Comparison of ENCODE assay signal across 20 cellular contexts in genomic region chr5:152817311-152817710, GRCh38.
DNase-seq lines count a peak whose midpoint lies in the region; ATAC-seq and TF ChIP-seq lines count a peak whose summit lies in the region.
"Had no signal": no experiment of that assay in that cellular context is flagged by ENCODE, and none has a peak within 500 bp of the region (broad histone marks: within the 10 kb centered on the region; RNA-seq: fewer than 3 reads in every experiment).

No MANE protein-coding gene starts in this region.

- no peak overlapping the region for H3K4me3 ChIP-seq in kidney epithelial cell (ENCODE audit: low read depth, low read length)
- H3K4me3 ChIP-seq in breast epithelium, result no peak overlapping the region
- H3K4me3 ChIP-seq: GM23248 had no signal

- DNase-seq in NCI-H2171 treated with DMSO at 0.1 percent for 48 hours (lab: John Stamatoyannopoulos, UW) (peak; percentile 5), NCI-H2171 (lab: John Stamatoyannopoulos, UW) (no peak), kidney epithelial cell (ENCODE audit: low read depth) (peak; percentile 21), breast epithelium (ENCODE audit: low spot score in 2 of 2) (no peak)
- no peak for DNase-seq in stimulated activated CD4-positive, alpha-beta T cell treated with anti-CD3 and anti-CD28 coated beads, Interleukin-2, amount 100 ng/mL, for 48 hours
- DNase-seq: CD8-positive, alpha-beta memory T cell; DMS79; GM23248; H9; HFFc6; NCI-H1105; NCI-H1694; NCI-H2081 treated with DMSO at 0.1 percent for 48 hours; NCI-H226; NCI-H524 treated with DMSO at 0.1 percent for 48 hours; NCI-H82; Right ventricle myocardium superior had no signal

- no peaks in the 10 kb centered on the region for H3K36me3 ChIP-seq in kidney epithelial cell (ENCODE audit: control insufficient read depth, insufficient read depth, low read length)
- H3K36me3 ChIP-seq in breast epithelium, result no peaks in the 10 kb centered on the region

- H3K27me3 ChIP-seq in kidney epithelial cell (ENCODE audit: control insufficient read depth, insufficient read depth, low read length) (no peaks in the 10 kb centered on the region), breast epithelium (no peaks in the 10 kb centered on the region)

- H3K9me3 ChIP-seq in breast epithelium, result no peaks in the 10 kb centered on the region

- intact Hi-C loops in breast epithelium (cut with DNase I; ENCODE audit: low total_unique reads), result no loop called here

- no peaks in the 10 kb centered on the region for H3K4me1 ChIP-seq in breast epithelium

- no peak overlapping the region for H3K27ac ChIP-seq in breast epithelium
- H3K27ac ChIP-seq: C4-2B, GM23248 had no signal

- TF ChIP-seq POLR2A in breast epithelium (IDR thresholded peaks at IDR 0.05), result no peak

- TF ChIP-seq CTCF in kidney epithelial cell (IDR thresholded peaks at IDR 0.05; ENCODE audit: insufficient read depth, low read length, poor library complexity, severe bottlenecking) (no peak), breast epithelium (IDR thresholded peaks at IDR 0.05) (no peak)

- peak; percentile 62 for ATAC-seq in HG02938 (IDR thresholded peaks at IDR 0.05; ENCODE audit: unreplicated experiment)
- no peak for ATAC-seq in HG02884 (IDR thresholded peaks at IDR 0.05; ENCODE audit: unreplicated experiment)

Comparison
In these comparisons a context has a peak if more than half of its experiments do, and no peak if none do; other contexts are left out.
1. DNase-seq: peak in NCI-H2171 treated with DMSO at 0.1 percent for 48 hours (single experiment) and kidney epithelial cell (single experiment); none in NCI-H2171 (single experiment), stimulated activated CD4-positive, alpha-beta T cell treated with anti-CD3 and anti-CD28 coated beads, Interleukin-2, amount 100 ng/mL, for 48 hours (0 of 2) and breast epithelium (0 of 2).